24 cellular contexts compared by ENCODE assay signal in genomic region chr15:40302981-40303380, GRCh38. TPM values are rescaled to one million over a fixed set of nuclear protein-coding genes. Genes with fewer than 3 reads are reported as not detected.
"Had no signal": no experiment of that assay in that cellular context is flagged by ENCODE, and none has a peak within 500 bp of the region (broad histone marks: within the 10 kb centered on the region; RNA-seq: fewer than 3 reads in every experiment).

No MANE protein-coding gene starts in this region.

- DNase-seq: activated CD4-positive, alpha-beta memory T cell treated with anti-CD3 and anti-CD28 coated beads for 36 hours; activated CD4-positive, alpha-beta T cell treated with anti-CD3 and anti-CD28 coated beads, Interleukin-2, amount 10 ng/mL, durations not matched to agents 24 days and 14 days; activated CD4-positive, CD25-positive, alpha-beta regulatory T cell treated with anti-CD3 and anti-CD28 coated beads, Interleukin-2, amount 50 U/mL, for 72 hours; activated gamma-delta T cell; activated naive CD4-positive, alpha-beta T cell treated with anti-CD3 and anti-CD28 coated beads for 36 hours; activated T-cell treated with anti-CD3 and anti-CD28 coated beads for 4 hours; activated T-cell treated with anti-CD3 and anti-CD28 coated beads, Interleukin-2, amount 50 U/mL, for 48 hours; amygdala; brain microvascular endothelial cell; NCI-H1105 treated with DMSO at 0.1 percent for 48 hours; NCI-H146; NCI-H187 treated with DMSO at 0.1 percent for 48 hours; NCI-H2081 treated with DMSO at 0.1 percent for 48 hours; NCI-H446; NCI-H524; SHP77; T-helper 9 cell had no signal

- H3K4me3 ChIP-seq: Peyer's patch, SJSA1 had no signal

- H3K27ac ChIP-seq: brain microvascular endothelial cell, Peyer's patch, RWPE1, SJSA1 had no signal

- H3K27me3 ChIP-seq: brain microvascular endothelial cell, Peyer's patch, SJSA1 had no signal

- H3K36me3 ChIP-seq: brain microvascular endothelial cell, Peyer's patch had no signal

- ATAC-seq: activated T-helper 17 cell treated with anti-CD3 and anti-CD28 coated beads, Interleukin-2, amount 50 U/mL, for 72 hours; SK-N-SH treated with all-trans-retinoic acid at 6 μM for 48 hours; WTC11 had no signal

RNA-seq across cellular contexts. Expression of gene ANKRD63, which starts 20.1 kb away (rescaled TPM):
- total RNA-seq: activated CD4-positive, alpha-beta memory T cell treated with anti-CD3 and anti-CD28 coated beads for 36 hours; activated CD4-positive, alpha-beta T cell treated with anti-CD3 and anti-CD28 coated beads, Interleukin-2, amount 10 ng/mL, durations not matched to agents 24 days and 14 days; activated naive CD4-positive, alpha-beta T cell treated with anti-CD3 and anti-CD28 coated beads for 36 hours; activated T-helper 17 cell treated with anti-CD3 and anti-CD28 coated beads, Interleukin-2, amount 50 U/mL, for 72 hours; Peyer's patch had no signal

RNA-seq across cellular contexts. Expression of gene PHGR1, which starts 47.9 kb away (rescaled TPM):
- total RNA-seq: activated CD4-positive, alpha-beta memory T cell treated with anti-CD3 and anti-CD28 coated beads for 36 hours; activated CD4-positive, alpha-beta T cell treated with anti-CD3 and anti-CD28 coated beads, Interleukin-2, amount 10 ng/mL, durations not matched to agents 24 days and 14 days; activated CD8-positive, alpha-beta memory T cell treated with anti-CD3 and anti-CD28 coated beads for 36 hours; activated naive CD4-positive, alpha-beta T cell treated with anti-CD3 and anti-CD28 coated beads for 36 hours; activated T-helper 17 cell treated with anti-CD3 and anti-CD28 coated beads, Interleukin-2, amount 50 U/mL, for 72 hours; SJSA1; WTC11 had no signal
